In the genomic region with DNA sequence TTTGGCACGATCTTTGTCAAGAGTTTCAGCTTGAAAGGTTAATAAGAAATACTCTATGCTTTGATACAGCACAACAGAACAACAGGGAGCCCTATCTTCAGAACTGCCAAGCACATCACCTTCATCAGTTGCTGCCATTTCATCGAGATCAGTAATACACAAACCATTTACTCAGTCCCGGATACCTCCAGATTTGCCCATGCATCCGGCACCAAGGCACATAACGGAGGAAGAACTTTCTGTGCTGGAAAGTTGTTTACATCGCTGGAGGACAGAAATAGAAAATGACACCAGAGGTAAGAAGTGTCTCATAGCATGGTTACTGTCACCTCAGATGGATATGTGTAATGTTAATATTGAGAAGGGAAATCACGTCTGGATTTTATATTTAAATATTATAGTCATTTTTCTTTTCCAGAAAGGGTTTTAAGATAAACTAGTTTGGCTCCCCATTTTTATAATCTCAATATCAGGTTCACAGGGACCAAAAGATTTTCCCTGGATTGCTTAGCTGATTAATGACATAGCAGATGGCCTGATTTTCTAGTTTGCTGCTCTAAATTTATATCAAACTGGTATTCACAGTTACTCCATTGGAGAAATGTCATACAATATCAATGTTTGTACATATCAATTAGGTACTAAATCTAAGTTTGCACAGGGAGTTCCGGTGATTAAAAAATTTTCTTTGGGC, we compare ENCODE assay signal across 16 cellular contexts.
DNase-seq lines count a peak whose midpoint lies in the region; ATAC-seq and TF ChIP-seq lines count a peak whose summit lies in the region.
"Had no signal": no experiment of that assay in that cellular context is flagged by ENCODE, and none has a peak within 500 bp of the region (broad histone marks: within the 10 kb centered on the region; RNA-seq: fewer than 3 reads in every experiment).

No MANE protein-coding gene starts in this region.

- no peak for TF ChIP-seq CTCF in PC-9 (conservative IDR thresholded peaks at IDR 0.05)

- POLR2A ChIA-PET in PC-9 (lab: Charles Lee; ENCODE audit: unreplicated experiment), result no interaction called here

- H3K36me3 ChIP-seq in PC-9 (ENCODE audit: low read depth) (peaks cover 16% of the 10 kb centered on the region), endocrine pancreas (ENCODE audit: control insufficient read depth, insufficient read depth, low read length) (no peaks in the 10 kb centered on the region), skeletal muscle tissue (ENCODE audit: control insufficient read depth in 3 of 3, insufficient read depth in 3 of 3, low read length in 3 of 3) (peaks cover 0 to 11% (median 6%) of the 10 kb centered on the region in 3 donors)

- CTCF ChIA-PET in PC-9 (lab: Charles Lee), result no interaction called here

- H3K9me3 ChIP-seq in PC-9 (ENCODE audit: insufficient read depth, low read depth) (no peaks in the 10 kb centered on the region), endocrine pancreas (ENCODE audit: control insufficient read depth, low read length) (no peaks in the 10 kb centered on the region), skeletal muscle tissue (ENCODE audit: control insufficient read depth in 3 of 3, low read length in 3 of 3) (no peaks in the 10 kb centered on the region)
- H3K9me3 ChIP-seq: left lung had no signal

- H3K27ac ChIP-seq in PC-9 (0 out of 2 replicates have a peak overlapping the region, but pooled peaks have one; percentile 20), skeletal muscle tissue (ENCODE audit: low read depth, low read length) (peak overlapping the region; percentile 95)
- H3K27ac ChIP-seq: left lung had no signal

- no peaks in the 10 kb centered on the region for H3K27me3 ChIP-seq in PC-9 (ENCODE audit: insufficient read depth, low read depth)
- H3K27me3 ChIP-seq in endocrine pancreas (ENCODE audit: control insufficient read depth, insufficient read depth, low read length), result no peaks in the 10 kb centered on the region
- H3K27me3 ChIP-seq in skeletal muscle tissue (ENCODE audit: control insufficient read depth in 3 of 3, insufficient read depth in 3 of 3, low read length in 3 of 3), result no peaks in the 10 kb centered on the region
- H3K27me3 ChIP-seq: left lung had no signal

- ATAC-seq in GM21825 (IDR thresholded peaks at IDR 0.05; ENCODE audit: unreplicated experiment), result no peak

- H2AFZ ChIP-seq in PC-9, result no peak overlapping the region

- H3K4me1 ChIP-seq in PC-9 (replicated peaks; ENCODE audit: insufficient read depth) (peaks cover 6% of the 10 kb centered on the region; the same call in 1 of the 2 replicates), endocrine pancreas (ENCODE audit: control insufficient read depth, insufficient read depth, low read length) (peaks cover 13% of the 10 kb centered on the region), skeletal muscle tissue (ENCODE audit: control insufficient read depth in 3 of 3, insufficient read depth in 3 of 3, low read length in 3 of 3) (peaks cover 4 to 12% (median 6%) of the 10 kb centered on the region in 3 donors)

- no peaks in the 10 kb centered on the region for H3K9me2 ChIP-seq in PC-9 (ENCODE audit: insufficient read depth)

- intact Hi-C loops in PC-9 (cut with micrococcal nuclease; ENCODE audit: unreplicated experiment), result loop anchor here (2.0 to 5.0 kb wide), 2 partner anchors 234 to 340 kb away; no protein-coding TSS in a partner anchor

- BruUV-seq in PC-9 (replicated peaks; lab: Mats Ljungman, UMichigan), result no TSS peak

- no peaks in the 10 kb centered on the region for H4K20me1 ChIP-seq in PC-9 (ENCODE audit: insufficient read depth)

- no peaks in the 10 kb centered on the region for H3K79me2 ChIP-seq in PC-9 (ENCODE audit: low read depth)

- H3K9ac ChIP-seq in endocrine pancreas (ENCODE audit: control insufficient read depth, insufficient read depth, low read length) (no peak overlapping the region), skeletal muscle tissue (ENCODE audit: low read depth in 1 of 3, low read length in 3 of 3) (peak overlapping the region; percentile 52 to 78 (median 75))

- no peak overlapping the region for H3K4me3 ChIP-seq in PC-9
- H3K4me3 ChIP-seq in endocrine pancreas (ENCODE audit: control insufficient read depth, insufficient read depth, low read length), result peak overlapping the region; percentile 43
- H3K4me3 ChIP-seq in skeletal muscle tissue (ENCODE audit: low read length in 3 of 3), result peak overlapping the region; percentile 37 to 61 (median 40)
- H3K4me3 ChIP-seq: left lung had no signal

- H3K4me2 ChIP-seq in PC-9, result no peak overlapping the region

- DNase-seq in PC-9 (no peak), inferior parietal cortex (ENCODE audit: extremely low spot score) (peak; percentile 40), NCI-H2196 treated with DMSO at 0.1 percent for 48 hours (lab: John Stamatoyannopoulos, UW; ENCODE audit: unreplicated experiment) (no peak), NCI-H1105 (lab: John Stamatoyannopoulos, UW) (no peak), NAMALWA (ENCODE audit: low spot score) (no peak)
- DNase-seq: activated CD4-positive, alpha-beta memory T cell treated with anti-CD3 and anti-CD28 coated beads, Interleukin-2, amount 10 ng/mL, durations not matched to agents 7 days and 5 days; activated CD8-positive, alpha-beta memory T cell treated with anti-CD3 and anti-CD28 coated beads, Interleukin-2, amount 50 U/mL, for 48 hours; DMS79; left lung; NCI-H2029; NCI-H345; retina; stimulated activated CD4-positive, alpha-beta T cell treated with anti-CD3 and anti-CD28 coated beads, Interleukin-2, amount 100 ng/mL, for 48 hours had no signal

- H3F3A ChIP-seq in PC-9 (ENCODE audit: insufficient read depth, low read depth), result peaks cover 3% of the 10 kb centered on the region; the same call in 1 of the 2 replicates
